Comparison of ENCODE assay signal across 10 cellular contexts in genomic region chr6:27143474-27144026, GRCh38.
DNase-seq lines count a peak whose midpoint lies in the region; ATAC-seq and TF ChIP-seq lines count a peak whose summit lies in the region.
"Had no signal": no experiment of that assay in that cellular context is flagged by ENCODE, and none has a peak within 500 bp of the region (broad histone marks: within the 10 kb centered on the region; RNA-seq: fewer than 3 reads in every experiment).

No MANE protein-coding gene starts in this region.

- H3K56ac ChIP-seq in mesendoderm (ENCODE audit: low read length), result peak overlapping the region; percentile 35

- intact Hi-C loops in CD4-positive, alpha-beta memory T cell (cut with micrococcal nuclease), result no loop called here
- intact Hi-C loops in HCT116 (cut with micrococcal nuclease), result no loop called here

- H3K4me2 ChIP-seq in HCT116 (ENCODE audit: low read length) (no peak overlapping the region), mesendoderm (ENCODE audit: low read length) (no peak overlapping the region)

- H2BK120ac ChIP-seq in mesendoderm (ENCODE audit: low read depth, low read length), result no peak overlapping the region

- no peaks in the 10 kb centered on the region for H3K27me3 Mint-ChIP-seq in CD4-positive, alpha-beta memory T cell
- no peaks in the 10 kb centered on the region for H3K27me3 Mint-ChIP-seq in T-cell

- no peak overlapping the region for H3K4me3 ChIP-seq in CD4-positive, alpha-beta memory T cell (ENCODE audit: low read length in 2 of 2)
- no peak overlapping the region for H3K4me3 ChIP-seq in HCT116 (replicated peaks in 1 of 2; ENCODE audit: low read depth in 1 of 2, low read length in 2 of 2)
- H3K4me3 ChIP-seq in mesendoderm (ENCODE audit: low read length), result no peak overlapping the region

- H3K79me2 ChIP-seq in HCT116 (ENCODE audit: insufficient read depth, low read length), result 0 out of 2 replicates have a peak, but pooled peaks cover 4% of the 10 kb centered on the region
- H3K79me2 ChIP-seq in mesendoderm (ENCODE audit: control insufficient read depth, insufficient read depth, low read length), result peaks cover 14% of the 10 kb centered on the region

- peak overlapping the region in 5 of 8 donors; percentile 5 to 74 (median 45) for H3K4me3 Mint-ChIP-seq in CD4-positive, alpha-beta memory T cell
- peak overlapping the region in 2 of 3 donors; percentile 11 to 60 for H3K4me3 Mint-ChIP-seq in T-cell

- H2AFZ ChIP-seq in HCT116 (ENCODE audit: low read depth, low read length, poor library complexity, severe bottlenecking), result no peak overlapping the region

- no peaks in the 10 kb centered on the region for H3K36me3 ChIP-seq in CD4-positive, alpha-beta memory T cell (ENCODE audit: insufficient read depth, low read length)
- H3K36me3 ChIP-seq in HCT116 (ENCODE audit: control insufficient read depth in 1 of 2, insufficient read depth in 2 of 2, low read length in 2 of 2) (no peaks in the 10 kb centered on the region), mesendoderm (ENCODE audit: control insufficient read depth, insufficient read depth, low read length) (no peaks in the 10 kb centered on the region)

- no peak overlapping the region for H3K27ac ChIP-seq in CD4-positive, alpha-beta memory T cell (ENCODE audit: low read depth, low read length)
- H3K27ac ChIP-seq in HCT116 (ENCODE audit: low read depth, low read length), result peak overlapping the region; percentile 97; the same call in 1 of the 2 replicates
- H3K27ac ChIP-seq in mesendoderm (ENCODE audit: low read depth, low read length), result no peak overlapping the region

- H3K27me3 ChIP-seq in CD4-positive, alpha-beta memory T cell (ENCODE audit: insufficient read depth, low read length), result no peaks in the 10 kb centered on the region
- H3K27me3 ChIP-seq in HCT116 (ENCODE audit: insufficient read depth, low read length) (no peaks in the 10 kb centered on the region), mesendoderm (ENCODE audit: insufficient read depth, low read length, poor library complexity) (no peaks in the 10 kb centered on the region)

- no peaks in the 10 kb centered on the region for H3K9me2 ChIP-seq in HCT116 (ENCODE audit: insufficient read depth)

- DNase-seq in CD4-positive, alpha-beta memory T cell, result no peak
- DNase-seq in HCT116 (ENCODE audit: low read depth, low spot score), result no peak
- no peak for DNase-seq in T-cell
- DNase-seq in mesendoderm, result no peak
- no peak for DNase-seq in CD1c-positive myeloid dendritic cell (ENCODE audit: extremely low spot score)
- no peak for DNase-seq in MV-4-11 (lab: John Stamatoyannopoulos, UW)
- DNase-seq: NK-92 treated with Interleukin-12 subunit alpha and Interleukin-12 subunit beta, amount 100 ng/mL, for 24 hours; stimulated activated CD4-positive, alpha-beta T cell treated with anti-CD3 and anti-CD28 coated beads, Interleukin-4, amount 100 ng/mL, for 1 hour had no signal

- H3K9ac ChIP-seq in HCT116 (ENCODE audit: low read length), result no peak overlapping the region
- H3K9ac ChIP-seq in mesendoderm (ENCODE audit: low read length), result peak overlapping the region; percentile 22

- no peak overlapping the region for H2BK15ac ChIP-seq in mesendoderm (replicated peaks; ENCODE audit: low read depth)

- BruUV-seq in HCT116 (replicated peaks; lab: Mats Ljungman, UMichigan), result no TSS peak

- TF ChIP-seq POLR2A in HCT116 (IDR thresholded peaks at IDR 0.05; ENCODE audit: borderline replicate concordance, extremely low read depth, insufficient read depth, insufficient read length), result no peak
- no peak for TF ChIP-seq POLR2A in GM18505 (IDR thresholded peaks at IDR 0.05; ENCODE audit: borderline replicate concordance, extremely low read depth, insufficient read depth, insufficient read length)

- H4K8ac ChIP-seq in mesendoderm (ENCODE audit: low read depth, low read length), result no peak overlapping the region

- H4K5ac ChIP-seq in mesendoderm (ENCODE audit: low read length), result no peak overlapping the region

- H4K20me1 ChIP-seq in HCT116 (ENCODE audit: insufficient read depth), result no peaks in the 10 kb centered on the region

- WGBS in mesendoderm (ENCODE audit: extremely low coverage, insufficient coverage, low lambda C conversion rate), result no CpG with 5 or more reads among the region's 2 CpGs

- no peaks in the 10 kb centered on the region for H3K9me3 ChIP-seq in CD4-positive, alpha-beta memory T cell (ENCODE audit: control insufficient read depth in 1 of 2, low read length in 2 of 2)
- H3K9me3 ChIP-seq in HCT116 (ENCODE audit: control insufficient read depth in 1 of 2, insufficient read depth in 1 of 2, low read depth in 1 of 2, low read length in 2 of 2), result no peaks in the 10 kb centered on the region

- TF ChIP-seq RAD21 in HCT116 (IDR thresholded peaks at IDR 0.05; ENCODE audit: low read depth), result no peak

- no peaks in the 10 kb centered on the region for H3K9me3 Mint-ChIP-seq in CD4-positive, alpha-beta memory T cell
- H3K9me3 Mint-ChIP-seq in T-cell, result no peaks in the 10 kb centered on the region

- no peak overlapping the region for H3K4ac ChIP-seq in mesendoderm (ENCODE audit: low read depth, low read length)

- no peak overlapping the region for H3K23ac ChIP-seq in mesendoderm (ENCODE audit: low read length)

- peaks cover 25 to 46% (median 36%) of the 10 kb centered on the region in 4 donors for H3K4me1 Mint-ChIP-seq in CD4-positive, alpha-beta memory T cell
- H3K4me1 Mint-ChIP-seq in T-cell, result peaks cover 43 to 51% (median 47%) of the 10 kb centered on the region in 3 donors

- peaks cover 0 to 16% of the 10 kb centered on the region in 2 donors for H3K36me3 Mint-ChIP-seq in CD4-positive, alpha-beta memory T cell
- no peaks in the 10 kb centered on the region for H3K36me3 Mint-ChIP-seq in T-cell

- CTCF ChIA-PET in CD4-positive, alpha-beta memory T cell (lab: Charles Lee; ENCODE audit: partially characterized antibody), result interaction anchor here (0.6 to 6.3 kb wide), 6 partner anchors 11 to 970 kb away, joined by 3 to 64 read pairs (median 4); a partner anchor contains a TSS
- CTCF ChIA-PET in HCT116 (lab: Charles Lee) (interaction anchor here (1.6 kb wide), 1 partner anchor 16 kb away, joined by 6 read pairs; no protein-coding TSS in a partner anchor), T-cell (lab: Charles Lee) (interaction anchor here (0.7 to 1.4 kb wide), 5 partner anchors 10 to 17 kb away, joined by 3 to 5 read pairs (median 3); a partner anchor contains a TSS)

- H2BK5ac ChIP-seq in mesendoderm (ENCODE audit: low read length), result no peak overlapping the region

- RAD21 ChIA-PET in HCT116 (lab: Charles Lee; ENCODE audit: low non-redundant PET in 1 of 2, low total read pairs in 2 of 2, uncharacterized antibody in 2 of 2, unreplicated experiment in 2 of 2), result interaction anchor here in 1 of 2 experiments (0.6 kb wide), 1 partner anchor 571 kb away, joined by 5 read pairs; no protein-coding TSS in a partner anchor

- POLR2A ChIA-PET in CD4-positive, alpha-beta memory T cell (lab: Charles Lee; ENCODE audit: partially characterized antibody), result interaction anchor here (0.8 to 16.1 kb wide), 13 partner anchors 12 to 1122 kb away, joined by 3 to 863 read pairs (median 72); a partner anchor contains a TSS
- POLR2A ChIA-PET in HCT116 (lab: Charles Lee), result interaction anchor here (0.6 to 10.2 kb wide), 5 partner anchors 11 to 939 kb away, joined by 3 to 390 read pairs (median 3); a partner anchor contains a TSS
- POLR2A ChIA-PET in T-cell (lab: Charles Lee), result interaction anchor here (0.7 to 5.0 kb wide), 5 partner anchors 10 to 951 kb away, joined by 7 to 201 read pairs (median 14); a partner anchor contains a TSS

- no peak overlapping the region for H3K18ac ChIP-seq in mesendoderm (ENCODE audit: low read length)

- peaks cover 48% of the 10 kb centered on the region for H3K4me1 ChIP-seq in CD4-positive, alpha-beta memory T cell (ENCODE audit: insufficient read depth, low read length)
- H3K4me1 ChIP-seq in HCT116 (ENCODE audit: control insufficient read depth in 1 of 2, insufficient read depth in 2 of 2, low read length in 2 of 2), result peaks cover 14 to 33% of the 10 kb centered on the region in 2 experiments
- no peaks in the 10 kb centered on the region for H3K4me1 ChIP-seq in mesendoderm (ENCODE audit: control insufficient read depth, low read depth, low read length)

- TF ChIP-seq CTCF in HCT116 (IDR thresholded peaks at IDR 0.05 in 2 of 3, conservative IDR thresholded peaks at IDR 0.05 in 1 of 3; ENCODE audit: borderline replicate concordance in 1 of 3, insufficient read depth in 1 of 3, low read depth in 2 of 3, low read length in 2 of 3), result no peak

- H2AK5ac ChIP-seq in mesendoderm (ENCODE audit: low read length), result no peak overlapping the region

- ATAC-seq in HCT116, result no peak
- no peak for ATAC-seq in T-cell (replicated peaks in 1 of 4)
- no peak for ATAC-seq in HG02763 (IDR thresholded peaks at IDR 0.05; ENCODE audit: unreplicated experiment)
- ATAC-seq in GM18505 (IDR thresholded peaks at IDR 0.05; ENCODE audit: unreplicated experiment), result no peak

- H3K79me1 ChIP-seq in mesendoderm (ENCODE audit: low read length), result no peaks in the 10 kb centered on the region

- H3K27ac Mint-ChIP-seq in CD4-positive, alpha-beta memory T cell, result peak overlapping the region; percentile 23 to 84 (median 61)
- peak overlapping the region; percentile 47 to 62 for H3K27ac Mint-ChIP-seq in T-cell

TF ChIP-seq in HCT116, 20 proteins besides CTCF, POLR2A, EP300 and RAD21:
- TF ChIP-seq SP1 (IDR thresholded peaks at IDR 0.05; ENCODE audit: low read depth) (no peak), MAX (IDR thresholded peaks at IDR 0.05) (no peak), FOSL1 (IDR thresholded peaks at IDR 0.05; ENCODE audit: low read depth) (no peak), JUND (IDR thresholded peaks at IDR 0.05) (no peak), YY1 (IDR thresholded peaks at IDR 0.05; ENCODE audit: extremely low read depth, insufficient replicate concordance, low read depth, low read length) (no peak)
- TF ChIP-seq, protein P1, sequence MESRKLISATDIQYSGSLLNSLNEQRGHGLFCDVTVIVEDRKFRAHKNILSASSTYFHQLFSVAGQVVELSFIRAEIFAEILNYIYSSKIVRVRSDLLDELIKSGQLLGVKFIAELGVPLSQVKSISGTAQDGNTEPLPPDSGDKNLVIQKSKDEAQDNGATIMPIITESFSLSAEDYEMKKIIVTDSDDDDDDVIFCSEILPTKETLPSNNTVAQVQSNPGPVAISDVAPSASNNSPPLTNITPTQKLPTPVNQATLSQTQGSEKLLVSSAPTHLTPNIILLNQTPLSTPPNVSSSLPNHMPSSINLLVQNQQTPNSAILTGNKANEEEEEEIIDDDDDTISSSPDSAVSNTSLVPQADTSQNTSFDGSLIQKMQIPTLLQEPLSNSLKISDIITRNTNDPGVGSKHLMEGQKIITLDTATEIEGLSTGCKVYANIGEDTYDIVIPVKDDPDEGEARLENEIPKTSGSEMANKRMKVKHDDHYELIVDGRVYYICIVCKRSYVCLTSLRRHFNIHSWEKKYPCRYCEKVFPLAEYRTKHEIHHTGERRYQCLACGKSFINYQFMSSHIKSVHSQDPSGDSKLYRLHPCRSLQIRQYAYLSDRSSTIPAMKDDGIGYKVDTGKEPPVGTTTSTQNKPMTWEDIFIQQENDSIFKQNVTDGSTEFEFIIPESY (IDR thresholded peaks at IDR 0.05; ENCODE audit: extremely low read depth, insufficient replicate concordance, low read length), result no peak
